11 cellular contexts compared by ENCODE assay signal in the genomic region with DNA sequence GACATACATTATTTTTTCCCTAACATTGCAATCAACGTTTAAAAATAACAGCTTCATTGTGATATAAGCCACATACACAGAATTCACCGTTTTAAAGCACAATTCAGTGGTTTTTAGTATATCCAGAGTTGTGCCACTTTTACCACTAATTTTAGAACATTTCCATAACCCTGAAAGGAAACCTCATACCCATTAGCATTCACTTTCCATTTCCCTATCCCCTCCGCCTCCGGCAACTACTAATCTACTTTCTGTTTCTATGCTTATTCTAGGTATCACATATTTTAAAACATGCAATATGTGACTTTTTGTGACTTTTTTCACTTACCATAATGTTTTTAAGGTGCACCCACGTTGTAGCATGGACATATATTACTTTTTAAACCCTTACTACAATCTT. TPM values are rescaled to one million over a fixed set of nuclear protein-coding genes. Genes with fewer than 3 reads are reported as not detected.
DNase-seq lines count a peak whose midpoint lies in the region; ATAC-seq and TF ChIP-seq lines count a peak whose summit lies in the region.
"Had no signal": no experiment of that assay in that cellular context is flagged by ENCODE, and none has a peak within 500 bp of the region (broad histone marks: within the 10 kb centered on the region; RNA-seq: fewer than 3 reads in every experiment).

No MANE protein-coding gene starts in this region.

- peak in 1 of 2 donors; percentile 52 for ATAC-seq in activated T-cell treated with anti-CD3 and anti-CD28 coated beads, Interleukin-2, amount 50 U/mL, for 4 hours
- ATAC-seq in HG02759 (IDR thresholded peaks at IDR 0.05; ENCODE audit: unreplicated experiment) (peak; percentile 63), T-helper 17 cell (no peak)
- ATAC-seq in stimulated activated memory B cell treated with anti-CD40 and anti-IgM and Interleukin-4, amounts not matched to agents 10 μg/mL and 1 μg/mL and 100 μg/mL, for 72 hours: no peak
- ATAC-seq: naive thymus-derived CD8-positive, alpha-beta T cell had no signal

- no peaks in the 10 kb centered on the region for H3K27me3 ChIP-seq in prostate gland (replicated peaks; ENCODE audit: insufficient read depth)
- H3K27me3 ChIP-seq: brain microvascular endothelial cell had no signal

- H3K36me3 Mint-ChIP-seq in activated T-cell treated with anti-CD3 and anti-CD28 coated beads, Interleukin-2, amount 50 U/mL, for 4 hours (ENCODE audit: insufficient read depth): peaks cover 27% of the 10 kb centered on the region
- peaks cover 2% of the 10 kb centered on the region for H3K36me3 Mint-ChIP-seq in T-helper 17 cell (ENCODE audit: low read depth)
- H3K36me3 Mint-ChIP-seq in stimulated activated memory B cell treated with anti-CD40 and anti-IgM and Interleukin-4, amounts not matched to agents 10 μg/mL and 1 μg/mL and 100 μg/mL, for 72 hours: peaks cover 38% of the 10 kb centered on the region

- no peaks in the 10 kb centered on the region for H3K36me3 ChIP-seq in prostate gland

- H3K4me1 Mint-ChIP-seq in activated T-cell treated with anti-CD3 and anti-CD28 coated beads, Interleukin-2, amount 50 U/mL, for 4 hours (ENCODE audit: low read depth): peaks cover 15% of the 10 kb centered on the region
- H3K4me1 Mint-ChIP-seq in T-helper 17 cell: peaks cover 12% of the 10 kb centered on the region
- H3K4me1 Mint-ChIP-seq in stimulated activated memory B cell treated with anti-CD40 and anti-IgM and Interleukin-4, amounts not matched to agents 10 μg/mL and 1 μg/mL and 100 μg/mL, for 72 hours: peaks cover 7% of the 10 kb centered on the region

- no peak for TF ChIP-seq POLR2A in prostate gland (IDR thresholded peaks at IDR 0.05)

- whole genome bisulfite sequencing in prostate gland: 74% methylated on average over 5 of the region's 5 CpGs

- no peak for DNase-seq in activated T-cell treated with anti-CD3 and anti-CD28 coated beads, Interleukin-2, amount 50 U/mL, for 4 hours
- no peak for DNase-seq in activated T-cell treated with anti-CD3 and anti-CD28 coated beads for 4 hours
- no peak for DNase-seq in T-helper 17 cell
- no peak for DNase-seq in prostate gland (ENCODE audit: low spot score)
- DNase-seq in activated gamma-delta T cell treated with Interleukin-2 at 50 U/mL for 16 hours: no peak
- DNase-seq in GM19240 (ENCODE audit: insufficient read length, low spot score): no peak
- DNase-seq: brain microvascular endothelial cell; naive thymus-derived CD8-positive, alpha-beta T cell; NCI-H2171 treated with DMSO at 0.1 percent for 48 hours had no signal

- intact Hi-C loops in prostate gland (cut with DNase I): loop anchor here (5.0 kb wide), 1 partner anchor 252 kb away; no protein-coding TSS in a partner anchor

- no peak overlapping the region for H3K27ac ChIP-seq in prostate gland
- H3K27ac ChIP-seq: brain microvascular endothelial cell had no signal

- H3K4me1 ChIP-seq in prostate gland (replicated peaks): no peaks in the 10 kb centered on the region

- H3K9me3 ChIP-seq in T-helper 17 cell (ENCODE audit: control insufficient read depth, low read length, poor library complexity, severe bottlenecking): no peaks in the 10 kb centered on the region
- H3K9me3 ChIP-seq in prostate gland: no peaks in the 10 kb centered on the region

- peak overlapping the region; percentile 11 for H3K4me3 Mint-ChIP-seq in activated T-cell treated with anti-CD3 and anti-CD28 coated beads, Interleukin-2, amount 50 U/mL, for 4 hours
- peak overlapping the region; percentile 68 for H3K4me3 Mint-ChIP-seq in T-helper 17 cell
- H3K4me3 Mint-ChIP-seq in stimulated activated memory B cell treated with anti-CD40 and anti-IgM and Interleukin-4, amounts not matched to agents 10 μg/mL and 1 μg/mL and 100 μg/mL, for 72 hours: no peak overlapping the region

- TF ChIP-seq CTCF in prostate gland (IDR thresholded peaks at IDR 0.05): no peak

- H3K27me3 Mint-ChIP-seq in activated T-cell treated with anti-CD3 and anti-CD28 coated beads, Interleukin-2, amount 50 U/mL, for 4 hours (ENCODE audit: low read depth): no peaks in the 10 kb centered on the region
- H3K27me3 Mint-ChIP-seq in T-helper 17 cell: no peaks in the 10 kb centered on the region
- no peaks in the 10 kb centered on the region for H3K27me3 Mint-ChIP-seq in stimulated activated memory B cell treated with anti-CD40 and anti-IgM and Interleukin-4, amounts not matched to agents 10 μg/mL and 1 μg/mL and 100 μg/mL, for 72 hours
- H3K27me3 Mint-ChIP-seq: naive thymus-derived CD8-positive, alpha-beta T cell had no signal

- no peaks in the 10 kb centered on the region for H3K9me3 Mint-ChIP-seq in activated T-cell treated with anti-CD3 and anti-CD28 coated beads, Interleukin-2, amount 50 U/mL, for 4 hours
- no peaks in the 10 kb centered on the region for H3K9me3 Mint-ChIP-seq in stimulated activated memory B cell treated with anti-CD40 and anti-IgM and Interleukin-4, amounts not matched to agents 10 μg/mL and 1 μg/mL and 100 μg/mL, for 72 hours
- H3K9me3 Mint-ChIP-seq: naive thymus-derived CD8-positive, alpha-beta T cell had no signal

- peak overlapping the region; percentile 81 for H3K27ac Mint-ChIP-seq in T-helper 17 cell
- H3K27ac Mint-ChIP-seq in stimulated activated memory B cell treated with anti-CD40 and anti-IgM and Interleukin-4, amounts not matched to agents 10 μg/mL and 1 μg/mL and 100 μg/mL, for 72 hours: peak overlapping the region; percentile 53

- no peak overlapping the region for H3K4me3 ChIP-seq in prostate gland

RNA-seq across cellular contexts. Expression of gene ISM2, which starts 55.6 kb away (rescaled TPM):
- total RNA-seq in activated T-cell treated with anti-CD3 and anti-CD28 coated beads, Interleukin-2, amount 50 U/mL, for 4 hours: not detected
- total RNA-seq in T-helper 17 cell: not detected
- 10 to 100 TPM in 1 of 2 donors, under 1 TPM in 1; 0.59 to 26.6 TPM for total RNA-seq in prostate gland
- total RNA-seq: naive thymus-derived CD8-positive, alpha-beta T cell had no signal
